1 cellular context compared by ENCODE assay signal in the genomic region with DNA sequence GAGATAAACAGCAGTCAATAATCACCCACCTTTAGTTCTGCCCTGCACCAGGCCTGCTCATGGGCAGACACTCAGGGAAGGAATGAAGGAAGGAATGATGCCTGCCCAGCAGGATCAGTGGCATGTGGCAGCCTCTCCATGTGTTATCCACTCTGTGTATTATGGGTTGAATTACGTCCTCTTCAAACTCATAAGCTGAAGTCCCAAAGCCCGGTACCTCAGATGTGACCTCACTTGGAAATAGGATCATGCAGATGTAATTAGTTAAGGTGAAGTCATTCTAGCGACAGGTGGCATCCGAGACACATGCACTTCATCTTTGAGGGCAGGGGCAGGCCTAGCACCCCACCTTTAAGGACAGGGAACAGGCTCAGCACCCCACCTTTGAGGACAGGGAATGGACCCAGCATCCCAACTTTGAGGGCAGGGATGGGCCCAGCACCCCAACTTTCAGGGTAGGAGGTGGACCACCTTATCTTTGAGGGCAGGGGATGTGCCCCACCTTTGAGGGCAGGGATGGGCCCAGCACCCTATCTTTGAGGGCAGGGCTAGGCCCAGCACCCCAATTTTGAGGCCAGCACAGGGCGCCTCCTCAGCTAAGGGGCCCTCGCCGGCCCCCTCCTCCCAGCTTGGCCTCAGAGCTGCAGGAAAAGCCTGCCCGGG.
TF ChIP-seq lines count a peak whose summit lies in the region.

No MANE protein-coding gene starts in this region.

TF ChIP-seq in GM23338, 12 proteins besides CTCF, POLR2A, EP300 and RAD21:
- TF ChIP-seq, protein P1, sequence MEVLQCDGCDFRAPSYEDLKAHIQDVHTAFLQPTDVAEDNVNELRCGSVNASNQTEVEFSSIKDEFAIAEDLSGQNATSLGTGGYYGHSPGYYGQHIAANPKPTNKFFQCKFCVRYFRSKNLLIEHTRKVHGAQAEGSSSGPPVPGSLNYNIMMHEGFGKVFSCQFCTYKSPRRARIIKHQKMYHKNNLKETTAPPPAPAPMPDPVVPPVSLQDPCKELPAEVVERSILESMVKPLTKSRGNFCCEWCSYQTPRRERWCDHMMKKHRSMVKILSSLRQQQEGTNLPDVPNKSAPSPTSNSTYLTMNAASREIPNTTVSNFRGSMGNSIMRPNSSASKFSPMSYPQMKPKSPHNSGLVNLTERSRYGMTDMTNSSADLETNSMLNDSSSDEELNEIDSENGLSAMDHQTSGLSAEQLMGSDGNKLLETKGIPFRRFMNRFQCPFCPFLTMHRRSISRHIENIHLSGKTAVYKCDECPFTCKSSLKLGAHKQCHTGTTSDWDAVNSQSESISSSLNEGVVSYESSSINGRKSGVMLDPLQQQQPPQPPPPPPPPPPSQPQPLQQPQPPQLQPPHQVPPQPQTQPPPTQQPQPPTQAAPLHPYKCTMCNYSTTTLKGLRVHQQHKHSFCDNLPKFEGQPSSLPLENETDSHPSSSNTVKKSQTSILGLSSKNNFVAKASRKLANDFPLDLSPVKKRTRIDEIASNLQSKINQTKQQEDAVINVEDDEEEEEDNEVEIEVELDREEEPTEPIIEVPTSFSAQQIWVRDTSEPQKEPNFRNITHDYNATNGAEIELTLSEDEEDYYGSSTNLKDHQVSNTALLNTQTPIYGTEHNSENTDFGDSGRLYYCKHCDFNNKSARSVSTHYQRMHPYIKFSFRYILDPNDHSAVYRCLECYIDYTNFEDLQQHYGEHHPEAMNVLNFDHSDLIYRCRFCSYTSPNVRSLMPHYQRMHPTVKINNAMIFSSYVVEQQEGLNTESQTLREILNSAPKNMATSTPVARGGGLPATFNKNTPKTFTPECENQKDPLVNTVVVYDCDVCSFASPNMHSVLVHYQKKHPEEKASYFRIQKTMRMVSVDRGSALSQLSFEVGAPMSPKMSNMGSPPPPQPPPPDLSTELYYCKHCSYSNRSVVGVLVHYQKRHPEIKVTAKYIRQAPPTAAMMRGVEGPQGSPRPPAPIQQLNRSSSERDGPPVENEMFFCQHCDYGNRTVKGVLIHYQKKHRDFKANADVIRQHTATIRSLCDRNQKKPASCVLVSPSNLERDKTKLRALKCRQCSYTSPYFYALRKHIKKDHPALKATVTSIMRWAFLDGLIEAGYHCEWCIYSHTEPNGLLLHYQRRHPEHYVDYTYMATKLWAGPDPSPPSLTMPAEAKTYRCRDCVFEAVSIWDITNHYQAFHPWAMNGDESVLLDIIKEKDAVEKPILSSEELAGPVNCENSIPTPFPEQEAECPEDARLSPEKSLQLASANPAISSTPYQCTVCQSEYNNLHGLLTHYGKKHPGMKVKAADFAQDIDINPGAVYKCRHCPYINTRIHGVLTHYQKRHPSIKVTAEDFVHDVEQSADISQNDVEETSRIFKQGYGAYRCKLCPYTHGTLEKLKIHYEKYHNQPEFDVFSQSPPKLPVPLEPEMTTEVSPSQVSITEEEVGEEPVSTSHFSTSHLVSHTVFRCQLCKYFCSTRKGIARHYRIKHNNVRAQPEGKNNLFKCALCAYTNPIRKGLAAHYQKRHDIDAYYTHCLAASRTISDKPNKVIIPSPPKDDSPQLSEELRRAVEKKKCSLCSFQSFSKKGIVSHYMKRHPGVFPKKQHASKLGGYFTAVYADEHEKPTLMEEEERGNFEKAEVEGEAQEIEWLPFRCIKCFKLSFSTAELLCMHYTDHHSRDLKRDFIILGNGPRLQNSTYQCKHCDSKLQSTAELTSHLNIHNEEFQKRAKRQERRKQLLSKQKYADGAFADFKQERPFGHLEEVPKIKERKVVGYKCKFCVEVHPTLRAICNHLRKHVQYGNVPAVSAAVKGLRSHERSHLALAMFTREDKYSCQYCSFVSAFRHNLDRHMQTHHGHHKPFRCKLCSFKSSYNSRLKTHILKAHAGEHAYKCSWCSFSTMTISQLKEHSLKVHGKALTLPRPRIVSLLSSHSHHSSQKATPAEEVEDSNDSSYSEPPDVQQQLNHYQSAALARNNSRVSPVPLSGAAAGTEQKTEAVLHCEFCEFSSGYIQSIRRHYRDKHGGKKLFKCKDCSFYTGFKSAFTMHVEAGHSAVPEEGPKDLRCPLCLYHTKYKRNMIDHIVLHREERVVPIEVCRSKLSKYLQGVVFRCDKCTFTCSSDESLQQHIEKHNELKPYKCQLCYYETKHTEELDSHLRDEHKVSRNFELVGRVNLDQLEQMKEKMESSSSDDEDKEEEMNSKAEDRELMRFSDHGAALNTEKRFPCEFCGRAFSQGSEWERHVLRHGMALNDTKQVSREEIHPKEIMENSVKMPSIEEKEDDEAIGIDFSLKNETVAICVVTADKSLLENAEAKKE (CRISPR knock-in tag; IDR thresholded peaks at IDR 0.05) = no peak
- no peak for TF ChIP-seq STAT1 (IDR thresholded peaks at IDR 0.05; ENCODE audit: unreplicated experiment)
- TF ChIP-seq, protein P2, sequence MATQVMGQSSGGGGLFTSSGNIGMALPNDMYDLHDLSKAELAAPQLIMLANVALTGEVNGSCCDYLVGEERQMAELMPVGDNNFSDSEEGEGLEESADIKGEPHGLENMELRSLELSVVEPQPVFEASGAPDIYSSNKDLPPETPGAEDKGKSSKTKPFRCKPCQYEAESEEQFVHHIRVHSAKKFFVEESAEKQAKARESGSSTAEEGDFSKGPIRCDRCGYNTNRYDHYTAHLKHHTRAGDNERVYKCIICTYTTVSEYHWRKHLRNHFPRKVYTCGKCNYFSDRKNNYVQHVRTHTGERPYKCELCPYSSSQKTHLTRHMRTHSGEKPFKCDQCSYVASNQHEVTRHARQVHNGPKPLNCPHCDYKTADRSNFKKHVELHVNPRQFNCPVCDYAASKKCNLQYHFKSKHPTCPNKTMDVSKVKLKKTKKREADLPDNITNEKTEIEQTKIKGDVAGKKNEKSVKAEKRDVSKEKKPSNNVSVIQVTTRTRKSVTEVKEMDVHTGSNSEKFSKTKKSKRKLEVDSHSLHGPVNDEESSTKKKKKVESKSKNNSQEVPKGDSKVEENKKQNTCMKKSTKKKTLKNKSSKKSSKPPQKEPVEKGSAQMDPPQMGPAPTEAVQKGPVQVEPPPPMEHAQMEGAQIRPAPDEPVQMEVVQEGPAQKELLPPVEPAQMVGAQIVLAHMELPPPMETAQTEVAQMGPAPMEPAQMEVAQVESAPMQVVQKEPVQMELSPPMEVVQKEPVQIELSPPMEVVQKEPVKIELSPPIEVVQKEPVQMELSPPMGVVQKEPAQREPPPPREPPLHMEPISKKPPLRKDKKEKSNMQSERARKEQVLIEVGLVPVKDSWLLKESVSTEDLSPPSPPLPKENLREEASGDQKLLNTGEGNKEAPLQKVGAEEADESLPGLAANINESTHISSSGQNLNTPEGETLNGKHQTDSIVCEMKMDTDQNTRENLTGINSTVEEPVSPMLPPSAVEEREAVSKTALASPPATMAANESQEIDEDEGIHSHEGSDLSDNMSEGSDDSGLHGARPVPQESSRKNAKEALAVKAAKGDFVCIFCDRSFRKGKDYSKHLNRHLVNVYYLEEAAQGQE (IDR thresholded peaks at IDR 0.05; ENCODE audit: unreplicated experiment) = no peak
- no peak for TF ChIP-seq NANOG (IDR thresholded peaks at IDR 0.05; ENCODE audit: borderline replicate concordance)
- TF ChIP-seq ZNF331 (CRISPR knock-in tag; IDR thresholded peaks at IDR 0.05; ENCODE audit: low read depth) = no peak
- no peak for TF ChIP-seq ZNF114 (CRISPR knock-in tag; IDR thresholded peaks at IDR 0.05)
- no peak for TF ChIP-seq ETS1 (IDR thresholded peaks at IDR 0.05)
- no peak for TF ChIP-seq EZH2phosphoT487 (IDR thresholded peaks at IDR 0.05; ENCODE audit: unreplicated experiment)
- no peak for TF ChIP-seq EZH2 (IDR thresholded peaks at IDR 0.05; ENCODE audit: low read depth, unreplicated experiment)
- TF ChIP-seq POLR2AphosphoS5 (IDR thresholded peaks at IDR 0.05; ENCODE audit: low read depth) = no peak
- TF ChIP-seq CREB1 (CRISPR knock-in tag; IDR thresholded peaks at IDR 0.05; ENCODE audit: low read depth) = no peak
- TF ChIP-seq JUNB (IDR thresholded peaks at IDR 0.05; ENCODE audit: unreplicated experiment) = no peak
